Comparison of ENCODE assay signal across 8 cellular contexts in the genomic region with DNA sequence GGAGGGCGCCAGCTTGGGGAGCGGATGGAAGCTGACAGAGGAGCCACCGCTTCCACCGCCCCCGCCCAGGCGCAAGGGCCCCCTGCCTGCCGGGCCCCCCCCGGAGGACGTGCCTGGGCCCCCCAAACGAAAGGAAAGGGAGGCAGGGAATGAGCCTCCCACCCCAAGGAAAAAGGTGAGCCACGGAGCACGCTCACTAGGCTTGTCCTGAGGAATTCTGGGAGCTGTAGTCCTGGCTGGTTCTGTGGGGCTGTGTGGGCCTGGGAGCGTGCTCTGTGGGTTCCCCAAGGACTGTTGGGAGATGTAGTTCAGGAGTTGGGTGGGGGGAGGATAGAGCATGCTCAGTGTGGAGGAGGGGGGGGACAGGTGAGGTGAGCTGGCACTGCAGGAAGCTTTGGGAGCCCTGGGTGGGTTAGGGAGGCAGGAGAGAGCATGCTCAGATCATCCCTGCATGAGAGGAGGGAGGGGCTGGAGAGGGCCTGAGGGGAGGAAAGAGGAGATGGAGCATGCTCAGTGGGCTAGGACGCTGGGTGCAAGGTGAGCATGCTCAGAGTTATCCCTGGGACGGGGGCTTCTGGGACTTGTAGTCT. TPM values are rescaled to one million over a fixed set of nuclear protein-coding genes. Genes with fewer than 3 reads are reported as not detected.
A peak's percentile ranks its signal among the peaks of the same experiment; 100 is the strongest.
DNase-seq lines count a peak whose midpoint lies in the region; ATAC-seq and TF ChIP-seq lines count a peak whose summit lies in the region.

No MANE protein-coding gene starts in this region.

- POLR2A ChIA-PET in A673 (lab: Charles Lee; ENCODE audit: low non-redundant PET): interaction anchor here (0.5 kb wide), 1 partner anchor 8 kb away, joined by 21 read pairs; no protein-coding TSS in a partner anchor

- H3K27me3 ChIP-seq in A673 (replicated peaks; ENCODE audit: insufficient read depth, low read depth, low read length, poor library complexity) (no peaks in the 10 kb centered on the region), adrenal gland (no peaks in the 10 kb centered on the region)

- H3K4me3 ChIP-seq in A673 (ENCODE audit: low read depth, low read length, poor library complexity, severe bottlenecking) (no peak overlapping the region), adrenal gland (no peak overlapping the region)

- peaks cover 29% of the 10 kb centered on the region for H3K36me3 ChIP-seq in A673 (ENCODE audit: insufficient read depth, low read length, poor library complexity, severe bottlenecking)
- H3K36me3 ChIP-seq in adrenal gland (replicated peaks in 1 of 2): peaks cover 0 to 25% of the 10 kb centered on the region in 2 donors

- CTCF ChIA-PET in A673 (lab: Charles Lee): interaction anchor here (0.6 to 0.8 kb wide), 2 partner anchors 14 to 544 kb away, joined by 3 to 4 read pairs; a partner anchor contains a TSS

- BruUV-seq in A673 (replicated peaks; lab: Mats Ljungman, UMichigan): no TSS peak

- H3K4me1 ChIP-seq in A673 (ENCODE audit: insufficient read depth, low read length, poor library complexity, severe bottlenecking): peaks cover 11% of the 10 kb centered on the region
- H3K4me1 ChIP-seq in adrenal gland (replicated peaks in 1 of 2): peaks cover 0 to 7% of the 10 kb centered on the region in 2 donors

- intact Hi-C loops in A673 (cut with micrococcal nuclease; ENCODE audit: unreplicated experiment): no loop called here
- intact Hi-C loops in adrenal gland (cut with DNase I): loop anchor here in 1 of 2 donors (10.0 kb wide), 1 partner anchor 57 kb away; a partner anchor contains a TSS

- DNase-seq in A673 (ENCODE audit: low spot score) (peak; percentile 87), GM20000 (ENCODE audit: low spot score) (peak; percentile 67), NCI-H345 treated with DMSO at 0.1 percent for 48 hours (lab: John Stamatoyannopoulos, UW; ENCODE audit: unreplicated experiment) (peak; percentile 97), adrenal gland (peak in 4 of 7 donors; percentile 42 to 80 (median 52)), hippocampal formation (lab: John Stamatoyannopoulos, UW) (peak; percentile 56 to 80)
- peak; percentile 55 for DNase-seq in stimulated activated CD8-positive, alpha-beta memory T cell treated with anti-CD3 and anti-CD28 coated beads, Interleukin-4, amount 100 ng/mL, for 48 hours

- no peak for TF ChIP-seq POLR2A in adrenal gland (IDR thresholded peaks at IDR 0.05)

- H3K27ac ChIP-seq in A673 (ENCODE audit: low read depth, low read length, poor library complexity, severe bottlenecking): no peak overlapping the region
- no peak overlapping the region for H3K27ac ChIP-seq in adrenal gland

- WGBS in adrenal gland, 4 donors: 49 to 83% (median 60%) methylated on average over 5 to 15 of the region's 15 CpGs

- TF ChIP-seq CTCF in A673 (conservative IDR thresholded peaks at IDR 0.05; ENCODE audit: low read depth, low read length): no peak
- no peak for TF ChIP-seq CTCF in GM20000 (IDR thresholded peaks at IDR 0.05; ENCODE audit: extremely low read depth, missing control alignments)
- TF ChIP-seq CTCF in adrenal gland (IDR thresholded peaks at IDR 0.05): no peak

- ATAC-seq in HG02885 (IDR thresholded peaks at IDR 0.05; ENCODE audit: poor library complexity, unreplicated experiment) (no peak), GM21360 (IDR thresholded peaks at IDR 0.05; ENCODE audit: unreplicated experiment) (no peak)

- H3K9me3 ChIP-seq in A673 (ENCODE audit: low read depth, low read length, poor library complexity, severe bottlenecking) (no peaks in the 10 kb centered on the region), adrenal gland (replicated peaks in 1 of 3) (no peaks in the 10 kb centered on the region)

RNA-seq across cellular contexts. Expression of a gene that starts 4.5 kb away (rescaled TPM):
- total RNA-seq in A673 (2021) (37.0 and 39.3 TPM in 2 replicates), adrenal gland (10 to 100 TPM in 7 of 8 donors, 1 to 10 TPM in 1; 6.6 to 17.6 (median 12.5) TPM)
- polyA plus RNA-seq in adrenal gland: 10 to 100 TPM in 2 of 3 donors, 1 to 10 TPM in 1; 1.6 to 74.1 (median 14.0) TPM

RNA-seq across cellular contexts. Expression of a gene that starts 21.0 kb away (rescaled TPM):
- 2.1 and 4.3 TPM in 2 replicates for total RNA-seq in A673 (2021)
- 100 to 1,000 TPM in 1 of 8 donors, 10 to 100 TPM in 7; 25.6 to 101 (median 88.5) TPM for total RNA-seq in adrenal gland
- polyA plus RNA-seq in adrenal gland: 10 to 100 TPM; 19.5 to 60.5 (median 45.8) TPM

RNA-seq across cellular contexts. Expression of a gene that starts 29.7 kb away (rescaled TPM):
- total RNA-seq in A673 (2021) (31.4 and 37.1 TPM in 2 replicates), adrenal gland (10 to 100 TPM in 6 of 8 donors, 1 to 10 TPM in 2; 6.0 to 23.0 (median 12.8) TPM)
- 10 to 100 TPM in 2 of 3 donors, 1 to 10 TPM in 1; 8.7 to 40.1 (median 19.1) TPM for polyA plus RNA-seq in adrenal gland

RNA-seq across cellular contexts. Expression of a gene that starts 31.5 kb away (rescaled TPM):
- total RNA-seq in A673 (2021) (1.4 and 1.6 TPM in 2 replicates), adrenal gland (10 to 100 TPM in 4 of 8 donors, 1 to 10 TPM in 4; 3.4 to 13.9 (median 9.1) TPM)
- 1 to 10 TPM; 4.0 to 7.0 (median 4.7) TPM for polyA plus RNA-seq in adrenal gland

RNA-seq across cellular contexts. Expression of a gene that starts 34.0 kb away (rescaled TPM):
- 28.2 and 34.7 TPM in 2 replicates for total RNA-seq in A673 (2021)
- total RNA-seq in adrenal gland: 10 to 100 TPM; 18.0 to 45.3 (median 30.2) TPM
- polyA plus RNA-seq in adrenal gland: 10 to 100 TPM in 2 of 3 donors, 1 to 10 TPM in 1; 7.7 to 88.3 (median 50.1) TPM
